ENCODE assay signal across 11 cellular contexts in genomic region chr6:42226251-42227143, GRCh38. TPM values are rescaled to one million over a fixed set of nuclear protein-coding genes. Genes with fewer than 3 reads are reported as not detected.
DNase-seq lines count a peak whose midpoint lies in the region; FAIRE-seq and TF ChIP-seq lines count a peak whose summit lies in the region.
"Had no signal": no experiment of that assay in that cellular context is flagged by ENCODE, and none has a peak within 500 bp of the region (broad histone marks: within the 10 kb centered on the region; RNA-seq: fewer than 3 reads in every experiment).

No MANE protein-coding gene starts in this region.

- FAIRE-seq in bronchial epithelial cell (lab: Jason Lieb, UNC), result peak; percentile 93

- no peak for TF ChIP-seq CTCF in bronchial epithelial cell (IDR thresholded peaks at IDR 0.05; ENCODE audit: insufficient read depth, low read length, severe bottlenecking)

- H3K4me3 Mint-ChIP-seq in immature natural killer cell, result no peak overlapping the region

- no peaks in the 10 kb centered on the region for H3K27me3 ChIP-seq in bronchial epithelial cell (ENCODE audit: control insufficient read depth, insufficient read depth, low read length)

- peaks cover 0 to 6% (median 0%) of the 10 kb centered on the region in 3 donors for H3K27me3 Mint-ChIP-seq in immature natural killer cell (ENCODE audit: low read depth in 3 of 3)

- TF ChIP-seq RAD21 in Ishikawa (IDR thresholded peaks at IDR 0.05; ENCODE audit: low read depth), result peak; percentile 27; the same call in 1 of the 2 replicates

- no peaks in the 10 kb centered on the region for H3K9me3 Mint-ChIP-seq in immature natural killer cell

- no peaks in the 10 kb centered on the region for H3K4me1 Mint-ChIP-seq in immature natural killer cell

- H3K36me3 Mint-ChIP-seq in immature natural killer cell, result peaks cover 0 to 19% (median 15%) of the 10 kb centered on the region in 3 donors

- H3K36me3 ChIP-seq in bronchial epithelial cell (ENCODE audit: control insufficient read depth, insufficient read depth, low read length), result peaks cover 6% of the 10 kb centered on the region

- no peak overlapping the region for H3K4me3 ChIP-seq in bronchial epithelial cell (ENCODE audit: low read depth, low read length)

- TF ChIP-seq EP300 in Ishikawa (IDR thresholded peaks at IDR 0.05; ENCODE audit: borderline replicate concordance), result peak; percentile 94

- DNase-seq in AG08396 (ENCODE audit: low spot score) (peak; percentile 60), bronchial epithelial cell (ENCODE audit: low read depth) (peak; percentile 98), lung microvascular endothelial cell (ENCODE audit: low read depth in 2 of 2) (peak; percentile 62 to 65), immature natural killer cell (no peak), NCI-H510A treated with DMSO at 0.1 percent for 48 hours (lab: John Stamatoyannopoulos, UW) (no peak), NCI-H187 (lab: John Stamatoyannopoulos, UW) (no peak)
- DNase-seq in activated CD4-positive, alpha-beta T cell treated with anti-CD3 and anti-CD28 coated beads, Interleukin-2, amount 50 U/mL, for 1 hour, result no peak
- DNase-seq: activated CD4-positive, CD25-positive, alpha-beta regulatory T cell; cortex of kidney had no signal

- peak overlapping the region in 1 of 6 donors; percentile 60 for H3K27ac Mint-ChIP-seq in immature natural killer cell

TF ChIP-seq in Ishikawa, 13 proteins besides CTCF, POLR2A, EP300 and RAD21:
- TF ChIP-seq EGR1 (IDR thresholded peaks at IDR 0.05), result peak; percentile 43; the same call in 1 of the 2 replicates
- TF ChIP-seq FOXM1 (IDR thresholded peaks at IDR 0.05; ENCODE audit: borderline replicate concordance, low read depth), result peak; percentile 88
- TF ChIP-seq ZBTB7A (IDR thresholded peaks at IDR 0.05; ENCODE audit: low read depth), result peak; percentile 54
- TF ChIP-seq, protein P1, sequence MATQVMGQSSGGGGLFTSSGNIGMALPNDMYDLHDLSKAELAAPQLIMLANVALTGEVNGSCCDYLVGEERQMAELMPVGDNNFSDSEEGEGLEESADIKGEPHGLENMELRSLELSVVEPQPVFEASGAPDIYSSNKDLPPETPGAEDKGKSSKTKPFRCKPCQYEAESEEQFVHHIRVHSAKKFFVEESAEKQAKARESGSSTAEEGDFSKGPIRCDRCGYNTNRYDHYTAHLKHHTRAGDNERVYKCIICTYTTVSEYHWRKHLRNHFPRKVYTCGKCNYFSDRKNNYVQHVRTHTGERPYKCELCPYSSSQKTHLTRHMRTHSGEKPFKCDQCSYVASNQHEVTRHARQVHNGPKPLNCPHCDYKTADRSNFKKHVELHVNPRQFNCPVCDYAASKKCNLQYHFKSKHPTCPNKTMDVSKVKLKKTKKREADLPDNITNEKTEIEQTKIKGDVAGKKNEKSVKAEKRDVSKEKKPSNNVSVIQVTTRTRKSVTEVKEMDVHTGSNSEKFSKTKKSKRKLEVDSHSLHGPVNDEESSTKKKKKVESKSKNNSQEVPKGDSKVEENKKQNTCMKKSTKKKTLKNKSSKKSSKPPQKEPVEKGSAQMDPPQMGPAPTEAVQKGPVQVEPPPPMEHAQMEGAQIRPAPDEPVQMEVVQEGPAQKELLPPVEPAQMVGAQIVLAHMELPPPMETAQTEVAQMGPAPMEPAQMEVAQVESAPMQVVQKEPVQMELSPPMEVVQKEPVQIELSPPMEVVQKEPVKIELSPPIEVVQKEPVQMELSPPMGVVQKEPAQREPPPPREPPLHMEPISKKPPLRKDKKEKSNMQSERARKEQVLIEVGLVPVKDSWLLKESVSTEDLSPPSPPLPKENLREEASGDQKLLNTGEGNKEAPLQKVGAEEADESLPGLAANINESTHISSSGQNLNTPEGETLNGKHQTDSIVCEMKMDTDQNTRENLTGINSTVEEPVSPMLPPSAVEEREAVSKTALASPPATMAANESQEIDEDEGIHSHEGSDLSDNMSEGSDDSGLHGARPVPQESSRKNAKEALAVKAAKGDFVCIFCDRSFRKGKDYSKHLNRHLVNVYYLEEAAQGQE (IDR thresholded peaks at IDR 0.05; ENCODE audit: low read depth), result no peak; the same call in 1 of the 2 replicates
- peak; percentile 72 for TF ChIP-seq NFIC (IDR thresholded peaks at IDR 0.05)
- peak; percentile 53; the same call in 1 of the 2 replicates for TF ChIP-seq CEBPB (IDR thresholded peaks at IDR 0.05)
- 0 out of 2 replicates have a peak, but pooled peaks have one; percentile 51 for TF ChIP-seq YY1 (IDR thresholded peaks at IDR 0.05; ENCODE audit: low read depth)
- no peak for TF ChIP-seq TAF1 (IDR thresholded peaks at IDR 0.05; ENCODE audit: low read depth)
- TF ChIP-seq, protein P2, sequence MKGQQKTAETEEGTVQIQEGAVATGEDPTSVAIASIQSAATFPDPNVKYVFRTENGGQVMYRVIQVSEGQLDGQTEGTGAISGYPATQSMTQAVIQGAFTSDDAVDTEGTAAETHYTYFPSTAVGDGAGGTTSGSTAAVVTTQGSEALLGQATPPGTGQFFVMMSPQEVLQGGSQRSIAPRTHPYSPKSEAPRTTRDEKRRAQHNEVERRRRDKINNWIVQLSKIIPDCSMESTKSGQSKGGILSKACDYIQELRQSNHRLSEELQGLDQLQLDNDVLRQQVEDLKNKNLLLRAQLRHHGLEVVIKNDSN (IDR thresholded peaks at IDR 0.05), result no peak
- peak; percentile 93 for TF ChIP-seq TCF12 (IDR thresholded peaks at IDR 0.05; ENCODE audit: low read depth)
- peak; percentile 71 for TF ChIP-seq MAX (IDR thresholded peaks at IDR 0.05)
- TF ChIP-seq CREB1 (IDR thresholded peaks at IDR 0.05; ENCODE audit: low read depth), result no peak
- TF ChIP-seq TEAD4 (IDR thresholded peaks at IDR 0.05), result peak; percentile 89

RNA-seq across cellular contexts. Expression of gene MRPS10, which starts 8.8 kb away (rescaled TPM):
- total RNA-seq in bronchial epithelial cell (71.6 and 74.5 TPM in 2 replicates), lung microvascular endothelial cell (31.0 and 37.9 TPM in 2 replicates)
- polyA plus RNA-seq in immature natural killer cell, result 10 to 100 TPM; 44.7 to 52.5 (median 46.7) TPM

RNA-seq across cellular contexts. Expression of gene GUCA1B, which starts 31.7 kb away (rescaled TPM):
- total RNA-seq in bronchial epithelial cell (1.9 and 2.4 TPM in 2 replicates), lung microvascular endothelial cell (0.20 and 0.22 TPM in 2 replicates)
- polyA plus RNA-seq in immature natural killer cell, result under 1 TPM in 2 of 3 donors, not detected in 1; 0.24 to 0.96 TPM

RNA-seq across cellular contexts. Expression of gene GUCA1A, which starts 53.3 kb away (rescaled TPM):
- total RNA-seq in bronchial epithelial cell (not detected in 2 replicates), lung microvascular endothelial cell (not detected in 2 replicates)
- not detected for polyA plus RNA-seq in immature natural killer cell
- total RNA-seq: subcutaneous adipose tissue had no signal

Comparison
In these comparisons a context has a peak if more than half of its experiments do, and no peak if none do; other contexts are left out.
1. DNase-seq: peak in AG08396 (single experiment), bronchial epithelial cell (single experiment) and lung microvascular endothelial cell (2 of 2); none in immature natural killer cell (0 of 3), NCI-H510A treated with DMSO at 0.1 percent for 48 hours (single experiment), NCI-H187 (0 of 2) and activated CD4-positive, alpha-beta T cell treated with anti-CD3 and anti-CD28 coated beads, Interleukin-2, amount 50 U/mL, for 1 hour (single experiment).